In the genomic region with DNA sequence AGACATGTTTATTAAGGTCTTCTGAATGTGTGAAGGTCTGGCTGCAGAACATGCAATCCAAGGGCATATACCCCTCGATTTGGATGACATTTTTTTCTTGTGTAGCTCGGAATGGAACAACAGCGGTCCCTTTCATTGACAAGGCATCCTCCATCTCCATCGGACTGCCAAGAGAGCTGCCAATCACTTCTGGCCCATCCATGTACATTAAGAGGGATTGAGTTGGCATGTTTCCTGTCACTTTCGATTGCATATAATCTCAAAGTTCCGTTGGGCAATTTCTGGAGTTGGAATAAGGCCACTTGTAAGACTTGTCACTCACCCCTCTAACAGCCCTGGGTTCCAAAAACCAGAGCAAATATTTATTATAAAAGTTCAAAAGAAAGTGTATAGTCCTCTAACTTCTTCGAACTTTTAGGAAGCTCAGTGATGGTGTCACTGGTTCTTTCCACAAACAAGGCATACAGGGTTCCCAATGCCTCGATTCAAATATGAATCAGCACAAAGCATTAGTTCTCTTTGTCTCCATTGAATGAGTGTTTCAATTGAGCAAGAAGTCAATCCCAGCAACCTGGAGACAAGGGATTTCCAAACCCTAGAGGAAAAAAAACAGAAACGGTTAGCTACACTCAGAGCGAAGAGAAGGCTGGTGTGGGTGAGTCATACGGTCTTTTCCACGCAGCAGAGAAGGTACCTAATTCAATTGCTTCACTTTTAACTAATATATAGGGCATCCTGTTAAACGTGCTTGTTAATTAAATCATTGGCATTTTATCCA, we compare ENCODE assay signal across 8 cellular contexts. TPM values are rescaled to one million over a fixed set of nuclear protein-coding genes. Genes with fewer than 3 reads are reported as not detected.
DNase-seq lines count a peak whose midpoint lies in the region; ATAC-seq and TF ChIP-seq lines count a peak whose summit lies in the region.

No MANE protein-coding gene starts in this region.

- peaks cover 7% of the 10 kb centered on the region; the same call in 1 of the 2 replicates for H3K36me3 ChIP-seq in SU-DHL-6 (ENCODE audit: low read length)

- peak overlapping the region; percentile 58 for H3K4me2 ChIP-seq in SU-DHL-6 (ENCODE audit: low read depth, low read length, poor library complexity, severe bottlenecking)

- H3K9me2 ChIP-seq in SU-DHL-6 (replicated peaks; ENCODE audit: insufficient read depth, low read length) = no peaks in the 10 kb centered on the region

- H3K9ac ChIP-seq in SU-DHL-6 (ENCODE audit: low read length) = peak overlapping the region; percentile 33

- H3K27me3 ChIP-seq in SU-DHL-6 (ENCODE audit: low read length) = no peaks in the 10 kb centered on the region

- H3F3A ChIP-seq in SU-DHL-6 (ENCODE audit: insufficient read depth) = peaks cover 15% of the 10 kb centered on the region; the same call in 1 of the 2 replicates

- no peak for ATAC-seq in HG03457 (IDR thresholded peaks at IDR 0.05; ENCODE audit: unreplicated experiment)
- ATAC-seq in HG02840 (IDR thresholded peaks at IDR 0.05; ENCODE audit: low FRiP score, unreplicated experiment) = no peak

- no peaks in the 10 kb centered on the region for H4K20me1 ChIP-seq in SU-DHL-6 (ENCODE audit: low read depth, low read length)

- H2AFZ ChIP-seq in SU-DHL-6 (ENCODE audit: low read depth, low read length, severe bottlenecking) = no peak overlapping the region

- DNase-seq in activated gamma-delta T cell treated with Interleukin-2 at 50 U/mL for 16 hours (peak; percentile 41), activated gamma-delta T cell (lab: John Stamatoyannopoulos, UW) (no peak), dedifferentiated amniotic fluid mesenchymal stem cell (ENCODE audit: extremely low spot score) (peak; percentile 80), myocyte (ENCODE audit: low read depth) (peak; percentile 65), GM19240 (ENCODE audit: insufficient read length, low spot score) (no peak)

- TF ChIP-seq CTCF in SU-DHL-6 (IDR thresholded peaks at IDR 0.05; ENCODE audit: insufficient read depth, low read length, poor library complexity, severe bottlenecking) = no peak

- H3K4me3 ChIP-seq in SU-DHL-6 (ENCODE audit: insufficient read depth, low read length, poor library complexity, severe bottlenecking) = peak overlapping the region; percentile 35

- no peaks in the 10 kb centered on the region for H3K9me3 ChIP-seq in SU-DHL-6 (ENCODE audit: insufficient read depth, low read length)

- peaks cover 43% of the 10 kb centered on the region for H3K79me2 ChIP-seq in SU-DHL-6 (ENCODE audit: insufficient read depth, low read length)

- peak overlapping the region; percentile 63 for H3K27ac ChIP-seq in SU-DHL-6 (ENCODE audit: low read depth, low read length)

RNA-seq across cellular contexts. Expression of a gene that starts 10.9 kb away (rescaled TPM):
- 19.9 and 25.1 TPM in 2 replicates for total RNA-seq in myocyte
- 13.1 TPM for polyA plus RNA-seq in myocyte (2012)

Comparison
In these comparisons a context has a peak if more than half of its experiments do, and no peak if none do; other contexts are left out.
1. DNase-seq: peak in activated gamma-delta T cell treated with Interleukin-2 at 50 U/mL for 16 hours (single experiment), dedifferentiated amniotic fluid mesenchymal stem cell (single experiment) and myocyte (single experiment); none in activated gamma-delta T cell (single experiment) and GM19240 (single experiment).